In genomic region chr1:62652387-62652786, GRCh38 we compare ENCODE assay signal across 10 cellular contexts. TPM values are rescaled to one million over a fixed set of nuclear protein-coding genes. Genes with fewer than 3 reads are reported as not detected.
"Had no signal": no experiment of that assay in that cellular context is flagged by ENCODE, and none has a peak within 500 bp of the region (broad histone marks: within the 10 kb centered on the region; RNA-seq: fewer than 3 reads in every experiment).

No MANE protein-coding gene starts in this region.

- FAIRE-seq: H1, HTR-8/SVneo, K562 had no signal

- DNase-seq: H9, HCEC 1CT, HFFc6, IMR-90, KG1 had no signal

- ATAC-seq: GM23338, K562 had no signal

- H3K4me3 ChIP-seq: GM23338, K562 had no signal

RNA-seq across cellular contexts. Expression of gene ANGPTL3, which starts 55.1 kb away (rescaled TPM):
- total RNA-seq: GM23338, H1, H9, HFFc6, HT-29, IMR-90, K562 had no signal
